In genomic region chr10:103765981-103766380, GRCh38 we compare ENCODE assay signal across 9 cellular contexts.
DNase-seq lines count a peak whose midpoint lies in the region; ATAC-seq and TF ChIP-seq lines count a peak whose summit lies in the region.
"Had no signal": no experiment of that assay in that cellular context is flagged by ENCODE, and none has a peak within 500 bp of the region (broad histone marks: within the 10 kb centered on the region; RNA-seq: fewer than 3 reads in every experiment).

No MANE protein-coding gene starts in this region.

- POLR2A ChIA-PET in activated CD4-positive, alpha-beta memory T cell treated with anti-CD3 and anti-CD28 coated beads, Interleukin-2, amount 10 ng/mL, durations not matched to agents 7 days and 5 days (lab: Charles Lee): interaction anchor here (0.8 to 4.7 kb wide), 9 partner anchors 8 to 356 kb away, joined by 3 to 81 read pairs (median 4); partner anchors contain the start of genes SFR1 and SH3PXD2A

- H3K9me3 Mint-ChIP-seq in activated CD4-positive, alpha-beta memory T cell treated with anti-CD3 and anti-CD28 coated beads, Interleukin-2, amount 10 ng/mL, durations not matched to agents 7 days and 5 days: no peaks in the 10 kb centered on the region
- H3K9me3 Mint-ChIP-seq in effector memory CD8-positive, alpha-beta T cell: no peaks in the 10 kb centered on the region

- H3K9ac ChIP-seq in MM.1S (ENCODE audit: low read length): no peak overlapping the region

- H4K20me1 ChIP-seq in MM.1S (ENCODE audit: insufficient read depth, low read length) (no peaks in the 10 kb centered on the region), osteoblast (ENCODE audit: insufficient read depth, low read length) (no peaks in the 10 kb centered on the region)

- no peaks in the 10 kb centered on the region for H3K27me3 ChIP-seq in MM.1S (replicated peaks; ENCODE audit: insufficient read depth, low read length)
- no peaks in the 10 kb centered on the region for H3K27me3 ChIP-seq in osteoblast (ENCODE audit: insufficient read depth, low read length)

- peak overlapping the region; percentile 38 for H3K4me3 Mint-ChIP-seq in activated CD4-positive, alpha-beta memory T cell treated with anti-CD3 and anti-CD28 coated beads, Interleukin-2, amount 10 ng/mL, durations not matched to agents 7 days and 5 days
- peak overlapping the region; percentile 63 to 68 for H3K4me3 Mint-ChIP-seq in effector memory CD8-positive, alpha-beta T cell

- H2AFZ ChIP-seq in MM.1S (ENCODE audit: low read length) (no peak overlapping the region), osteoblast (ENCODE audit: low read length) (no peak overlapping the region)

- no peaks in the 10 kb centered on the region for H3K36me3 ChIP-seq in MM.1S (replicated peaks; ENCODE audit: insufficient read depth, low read length)
- H3K36me3 ChIP-seq in osteoblast (ENCODE audit: insufficient read depth, low read length): no peaks in the 10 kb centered on the region

- H3K27ac Mint-ChIP-seq in activated CD4-positive, alpha-beta memory T cell treated with anti-CD3 and anti-CD28 coated beads, Interleukin-2, amount 10 ng/mL, durations not matched to agents 7 days and 5 days: peak overlapping the region; percentile 77
- H3K27ac Mint-ChIP-seq in effector memory CD8-positive, alpha-beta T cell: peak overlapping the region; percentile 76 to 83

- H3K27ac ChIP-seq in MM.1S (ENCODE audit: low read length): no peak overlapping the region
- H3K27ac ChIP-seq in osteoblast (ENCODE audit: low read depth, low read length): no peak overlapping the region

- H3K4me1 ChIP-seq in MM.1S (ENCODE audit: low read length): peaks cover 18% of the 10 kb centered on the region
- peaks cover 23% of the 10 kb centered on the region for H3K4me1 ChIP-seq in osteoblast (ENCODE audit: insufficient read depth, low read length)

- no peak overlapping the region for H3K4me2 ChIP-seq in MM.1S (ENCODE audit: low read depth, low read length)
- H3K4me2 ChIP-seq in osteoblast (ENCODE audit: insufficient read depth, low read length): no peak overlapping the region

- no peaks in the 10 kb centered on the region for H3F3A ChIP-seq in MM.1S (ENCODE audit: insufficient read depth, low read length)

- H3K9me3 ChIP-seq in MM.1S (replicated peaks; ENCODE audit: insufficient read depth, low read length): no peaks in the 10 kb centered on the region
- H3K9me3 ChIP-seq in osteoblast (ENCODE audit: low read depth, low read length): no peaks in the 10 kb centered on the region

- H3K27me3 Mint-ChIP-seq in activated CD4-positive, alpha-beta memory T cell treated with anti-CD3 and anti-CD28 coated beads, Interleukin-2, amount 10 ng/mL, durations not matched to agents 7 days and 5 days: peaks cover 4% of the 10 kb centered on the region
- no peaks in the 10 kb centered on the region for H3K27me3 Mint-ChIP-seq in effector memory CD8-positive, alpha-beta T cell

- DNase-seq in MM.1S (peak; percentile 77), C1 segment of cervical spinal cord (lab: John Stamatoyannopoulos, UW) (no peak), epidermal melanocyte (ENCODE audit: insufficient read length, low spot score) (no peak), osteoblast (ENCODE audit: insufficient read length, low spot score, missing footprints) (no peak), GF-D8 (lab: John Stamatoyannopoulos, UW) (no peak)
- DNase-seq in activated CD4-positive, alpha-beta memory T cell treated with anti-CD3 and anti-CD28 coated beads, Interleukin-2, amount 10 ng/mL, durations not matched to agents 7 days and 5 days: peak; percentile 83
- DNase-seq in effector memory CD8-positive, alpha-beta T cell: peak; percentile 72 to 78 (median 76)
- peak; percentile 55 for DNase-seq in stimulated activated CD8-positive, alpha-beta memory T cell treated with anti-CD3 and anti-CD28 coated beads, Interleukin-15, amount 100 ng/mL, for 1 hour (ENCODE audit: low read depth)
- DNase-seq: NCI-H1436 treated with DMSO at 0.1 percent for 48 hours had no signal

- CTCF ChIA-PET in activated CD4-positive, alpha-beta memory T cell treated with anti-CD3 and anti-CD28 coated beads, Interleukin-2, amount 10 ng/mL, durations not matched to agents 7 days and 5 days (lab: Charles Lee): interaction anchor here (0.6 to 5.1 kb wide), 6 partner anchors 16 to 89 kb away, joined by 3 to 67 read pairs (median 7); no protein-coding TSS in a partner anchor

- H3K36me3 Mint-ChIP-seq in activated CD4-positive, alpha-beta memory T cell treated with anti-CD3 and anti-CD28 coated beads, Interleukin-2, amount 10 ng/mL, durations not matched to agents 7 days and 5 days (ENCODE audit: low read depth): peaks cover 4% of the 10 kb centered on the region
- peaks cover 5% of the 10 kb centered on the region for H3K36me3 Mint-ChIP-seq in effector memory CD8-positive, alpha-beta T cell (ENCODE audit: insufficient read depth)

- H3K79me2 ChIP-seq in MM.1S (ENCODE audit: low read length) (no peaks in the 10 kb centered on the region), osteoblast (ENCODE audit: insufficient read depth, low read length) (no peaks in the 10 kb centered on the region)

- ATAC-seq in effector memory CD8-positive, alpha-beta T cell (replicated peaks): peak; percentile 83

- peaks cover 73% of the 10 kb centered on the region for H3K4me1 Mint-ChIP-seq in activated CD4-positive, alpha-beta memory T cell treated with anti-CD3 and anti-CD28 coated beads, Interleukin-2, amount 10 ng/mL, durations not matched to agents 7 days and 5 days
- H3K4me1 Mint-ChIP-seq in effector memory CD8-positive, alpha-beta T cell (ENCODE audit: low read depth in 2 of 2): peaks cover 40 to 45% of the 10 kb centered on the region in 2 donors

- H3K4me3 ChIP-seq in MM.1S (ENCODE audit: low read length) (no peak overlapping the region), osteoblast (ENCODE audit: insufficient read depth, low read length) (no peak overlapping the region)

- TF ChIP-seq CTCF in MM.1S (IDR thresholded peaks at IDR 0.05; ENCODE audit: low read length) (no peak), osteoblast (IDR thresholded peaks at IDR 0.05; ENCODE audit: extremely low read depth, low read depth, low read length) (no peak)

- no peaks in the 10 kb centered on the region for H3K9me2 ChIP-seq in MM.1S (replicated peaks; ENCODE audit: insufficient read depth, low read length)

Comparison
In these comparisons a context has a peak if more than half of its experiments do, and no peak if none do; other contexts are left out.
1. DNase-seq: peak in MM.1S (single experiment), activated CD4-positive, alpha-beta memory T cell treated with anti-CD3 and anti-CD28 coated beads, Interleukin-2, amount 10 ng/mL, durations not matched to agents 7 days and 5 days (single experiment), effector memory CD8-positive, alpha-beta T cell (3 of 3) and stimulated activated CD8-positive, alpha-beta memory T cell treated with anti-CD3 and anti-CD28 coated beads, Interleukin-15, amount 100 ng/mL, for 1 hour (single experiment); none in C1 segment of cervical spinal cord (0 of 14), epidermal melanocyte (single experiment), osteoblast (single experiment) and GF-D8 (single experiment).